In the genomic region with DNA sequence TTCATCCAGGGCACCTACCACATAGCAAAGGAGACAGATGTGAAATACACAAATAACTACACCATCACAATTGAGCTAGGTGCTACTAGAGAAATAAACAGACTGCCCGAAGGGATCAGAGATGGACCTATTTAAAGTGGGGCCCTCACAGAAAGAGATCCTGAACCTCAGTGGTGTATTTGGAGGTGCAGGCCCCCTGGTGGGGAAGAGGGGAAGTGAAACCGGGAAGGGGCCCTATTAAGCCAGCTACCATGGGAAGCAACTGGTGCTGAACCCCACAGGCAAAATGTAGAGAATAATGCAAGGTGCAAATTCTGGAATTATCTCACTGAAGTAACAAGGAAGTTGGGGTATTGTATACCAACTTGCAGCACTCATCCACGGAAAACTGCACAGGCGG, we compare ENCODE assay signal across 8 cellular contexts.
A peak's percentile ranks its signal among the peaks of the same experiment; 100 is the strongest.
DNase-seq lines count a peak whose midpoint lies in the region; ATAC-seq and TF ChIP-seq lines count a peak whose summit lies in the region.

No MANE protein-coding gene starts in this region.

- no peaks in the 10 kb centered on the region for H3K4me1 Mint-ChIP-seq in activated CD4-positive, alpha-beta memory T cell treated with anti-CD3 and anti-CD28 coated beads for 36 hours (ENCODE audit: low read depth)
- no peaks in the 10 kb centered on the region for H3K4me1 Mint-ChIP-seq in glutamatergic neuron (ENCODE audit: low read depth, unreplicated experiment)

- TF ChIP-seq CTCF in glutamatergic neuron (IDR thresholded peaks at IDR 0.05; ENCODE audit: partially characterized antibody, unreplicated experiment) = peak; percentile 63
- TF ChIP-seq CTCF in upper lobe of right lung (IDR thresholded peaks at IDR 0.05) = peak; percentile 54

- H3K4me1 ChIP-seq in upper lobe of right lung = no peaks in the 10 kb centered on the region

- no peak overlapping the region for H3K4me3 ChIP-seq in upper lobe of right lung

- intact Hi-C loops in activated CD4-positive, alpha-beta memory T cell treated with anti-CD3 and anti-CD28 coated beads for 36 hours (cut with micrococcal nuclease) = no loop called here
- intact Hi-C loops in upper lobe of right lung (cut with DNase I) = no loop called here

- H3K36me3 ChIP-seq in upper lobe of right lung = no peaks in the 10 kb centered on the region

- DNase-seq in EL = peak; percentile 21
- DNase-seq in activated CD4-positive, alpha-beta memory T cell treated with anti-CD3 and anti-CD28 coated beads for 36 hours = peak; percentile 20
- peak; percentile 30 for DNase-seq in glutamatergic neuron
- DNase-seq in upper lobe of right lung = no peak
- no peak for DNase-seq in superior temporal gyrus (ENCODE audit: extremely low spot score)
- no peak for DNase-seq in SK-N-DZ (ENCODE audit: low spot score)

- H3K36me3 Mint-ChIP-seq in activated CD4-positive, alpha-beta memory T cell treated with anti-CD3 and anti-CD28 coated beads for 36 hours = no peaks in the 10 kb centered on the region
- H3K36me3 Mint-ChIP-seq in glutamatergic neuron (ENCODE audit: unreplicated experiment) = no peaks in the 10 kb centered on the region

- no peak overlapping the region for H3K4me3 Mint-ChIP-seq in activated CD4-positive, alpha-beta memory T cell treated with anti-CD3 and anti-CD28 coated beads for 36 hours
- H3K4me3 Mint-ChIP-seq in glutamatergic neuron (ENCODE audit: unreplicated experiment) = no peak overlapping the region

- POLR2A ChIA-PET in activated CD4-positive, alpha-beta memory T cell treated with anti-CD3 and anti-CD28 coated beads for 36 hours (lab: Charles Lee) = no interaction called here

- H3K9me3 Mint-ChIP-seq in activated CD4-positive, alpha-beta memory T cell treated with anti-CD3 and anti-CD28 coated beads for 36 hours = no peaks in the 10 kb centered on the region
- peaks cover 1% of the 10 kb centered on the region for H3K9me3 Mint-ChIP-seq in glutamatergic neuron (ENCODE audit: unreplicated experiment)

- no peaks in the 10 kb centered on the region for H3K9me3 ChIP-seq in upper lobe of right lung

- no peaks in the 10 kb centered on the region for H3K27me3 Mint-ChIP-seq in activated CD4-positive, alpha-beta memory T cell treated with anti-CD3 and anti-CD28 coated beads for 36 hours
- H3K27me3 Mint-ChIP-seq in glutamatergic neuron (ENCODE audit: unreplicated experiment) = no peaks in the 10 kb centered on the region

- H3K27me3 ChIP-seq in upper lobe of right lung = no peaks in the 10 kb centered on the region

- CTCF ChIA-PET in activated CD4-positive, alpha-beta memory T cell treated with anti-CD3 and anti-CD28 coated beads for 36 hours (lab: Charles Lee) = interaction anchor here (1.0 to 2.4 kb wide), 4 partner anchors 9 to 64 kb away, joined by 3 to 8 read pairs (median 5); no protein-coding TSS in a partner anchor

- no peak overlapping the region for H3K27ac Mint-ChIP-seq in activated CD4-positive, alpha-beta memory T cell treated with anti-CD3 and anti-CD28 coated beads for 36 hours
- no peak overlapping the region for H3K27ac Mint-ChIP-seq in glutamatergic neuron (ENCODE audit: unreplicated experiment)

- ATAC-seq in HG03442 (IDR thresholded peaks at IDR 0.05; ENCODE audit: unreplicated experiment) = peak; percentile 38
- ATAC-seq in upper lobe of right lung = no peak
- ATAC-seq in HG03571 (IDR thresholded peaks at IDR 0.05; ENCODE audit: unreplicated experiment) = no peak

- no peak overlapping the region for H3K27ac ChIP-seq in upper lobe of right lung

Comparison
In these comparisons a context has a peak if more than half of its experiments do, and no peak if none do; other contexts are left out.
1. DNase-seq: peak in EL (single experiment), activated CD4-positive, alpha-beta memory T cell treated with anti-CD3 and anti-CD28 coated beads for 36 hours (single experiment) and glutamatergic neuron (single experiment); none in upper lobe of right lung (single experiment), superior temporal gyrus (single experiment) and SK-N-DZ (single experiment).